Comparison of ENCODE assay signal across 12 cellular contexts in the genomic region with DNA sequence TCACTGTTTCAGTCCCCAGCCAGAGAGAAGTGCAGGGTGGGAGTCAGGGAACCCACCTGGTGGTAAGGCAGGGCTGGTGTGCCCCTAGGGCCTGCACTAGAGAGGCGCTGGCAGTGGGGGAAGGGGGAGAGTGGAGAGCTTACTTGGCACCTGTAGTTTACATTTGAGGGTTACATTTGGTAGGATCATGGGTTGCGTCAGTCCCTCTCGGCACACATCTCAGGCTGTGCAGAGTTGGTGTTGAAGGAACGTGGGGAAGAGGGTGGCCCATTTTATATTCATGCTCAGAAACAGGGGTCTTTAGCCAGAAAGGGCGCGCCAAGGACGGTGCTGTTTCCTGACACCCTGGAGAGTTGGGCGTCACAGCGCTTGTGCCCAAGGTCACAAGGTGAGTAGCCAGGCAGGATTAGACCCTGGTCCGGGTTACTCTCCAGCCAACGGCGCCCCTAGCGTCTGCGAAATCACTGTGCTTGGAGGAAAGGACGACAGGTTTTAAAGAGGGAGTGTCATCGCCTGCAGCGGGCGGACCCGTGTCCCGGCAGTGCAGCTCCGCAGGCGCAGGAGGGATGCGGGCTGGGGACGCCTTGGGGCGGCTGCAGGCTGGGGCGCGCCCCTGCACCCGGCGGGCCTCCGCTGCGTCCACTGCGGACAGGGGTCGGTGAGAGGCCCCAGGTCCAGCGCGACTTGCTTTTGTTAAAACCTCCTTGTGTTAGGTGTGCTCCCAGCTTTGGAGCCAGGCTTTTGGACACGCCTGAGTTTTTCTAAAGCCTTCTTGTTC.
DNase-seq lines count a peak whose midpoint lies in the region; ATAC-seq and TF ChIP-seq lines count a peak whose summit lies in the region.
"Had no signal": no experiment of that assay in that cellular context is flagged by ENCODE, and none has a peak within 500 bp of the region (broad histone marks: within the 10 kb centered on the region; RNA-seq: fewer than 3 reads in every experiment).

No MANE protein-coding gene starts in this region.

- no peaks in the 10 kb centered on the region for H3K27me3 Mint-ChIP-seq in Caco-2 (ENCODE audit: insufficient read depth, unreplicated experiment)

- no peak overlapping the region for H3K4me3 ChIP-seq in Caco-2 (ENCODE audit: low read depth, low read length)
- no peak overlapping the region for H3K4me3 ChIP-seq in choroid plexus epithelial cell (ENCODE audit: low read depth, low read length)
- H3K4me3 ChIP-seq in iPS-18c (ENCODE audit: insufficient read depth, low read depth, low read length) = peak overlapping the region; percentile 36; the same call in 1 of the 2 replicates
- H3K4me3 ChIP-seq in psoas muscle = peak overlapping the region; percentile 54

- BruUV-seq in Caco-2 (replicated peaks; lab: Mats Ljungman, UMichigan) = no TSS peak

- CTCF ChIA-PET in Caco-2 (lab: Charles Lee) = no interaction called here

- H3K36me3 Mint-ChIP-seq in Caco-2 (ENCODE audit: insufficient read depth, unreplicated experiment) = peaks cover 45% of the 10 kb centered on the region
- H3K36me3 Mint-ChIP-seq: activated CD8-positive, alpha-beta memory T cell treated with anti-CD3 and anti-CD28 coated beads, Interleukin-2, amount 10 ng/mL, durations not matched to agents 7 days and 5 days had no signal

- H3K36me3 ChIP-seq in Caco-2 (ENCODE audit: control insufficient read depth, insufficient read depth, low read length) (no peaks in the 10 kb centered on the region; the same call in 1 of the 2 replicates), psoas muscle (ENCODE audit: insufficient read depth in 1 of 2, low read depth in 1 of 2) (peaks cover 2 to 7% of the 10 kb centered on the region in 2 donors)

- peaks cover 15% of the 10 kb centered on the region for H3K4me1 Mint-ChIP-seq in Caco-2 (ENCODE audit: low read depth, unreplicated experiment)

- TF ChIP-seq CTCF in Caco-2 (IDR thresholded peaks at IDR 0.05; ENCODE audit: insufficient read depth in 1 of 2, low read depth in 1 of 2, low read length in 1 of 2, severe bottlenecking in 1 of 2, unreplicated experiment in 1 of 2) (no peak), choroid plexus epithelial cell (conservative IDR thresholded peaks at IDR 0.05; ENCODE audit: low read depth, low read length) (peak; percentile 58), psoas muscle (IDR thresholded peaks at IDR 0.05) (peak; percentile 58)

- WGBS in psoas muscle, 3 donors = 26 to 50% (median 35%) methylated on average over 35 to 36 of the region's 36 CpGs

- peaks cover 11% of the 10 kb centered on the region for H3K4me1 ChIP-seq in Caco-2
- H3K4me1 ChIP-seq in psoas muscle = peaks cover 60% of the 10 kb centered on the region

- H3K27ac ChIP-seq in psoas muscle = peak overlapping the region; percentile 93

- H3K27ac Mint-ChIP-seq in Caco-2 (ENCODE audit: unreplicated experiment) = peak overlapping the region; percentile 31
- H3K27ac Mint-ChIP-seq: activated CD8-positive, alpha-beta memory T cell treated with anti-CD3 and anti-CD28 coated beads, Interleukin-2, amount 10 ng/mL, durations not matched to agents 7 days and 5 days; T-helper 1 cell treated with Interleukin-12 subunit alpha and Interleukin-12 subunit beta and Interleukin-4 antibody, amounts not matched to agents 30 μg/mL and 1 μg/mL, for 36 hours had no signal

- intact Hi-C loops in Caco-2 (cut with micrococcal nuclease; ENCODE audit: unreplicated experiment) = loop anchor here (5.0 kb wide), 1 partner anchor 82 kb away; no protein-coding TSS in a partner anchor
- intact Hi-C loops in psoas muscle (cut with DNase I) = loop anchor here in 1 of 2 donors (5.0 kb wide), 1 partner anchor 38 kb away; no protein-coding TSS in a partner anchor

- H3K9me3 Mint-ChIP-seq in Caco-2 (ENCODE audit: unreplicated experiment) = no peaks in the 10 kb centered on the region
- H3K9me3 Mint-ChIP-seq: central memory CD8-positive, alpha-beta T cell; T-helper 1 cell treated with Interleukin-12 subunit alpha and Interleukin-12 subunit beta and Interleukin-4 antibody, amounts not matched to agents 30 μg/mL and 1 μg/mL, for 36 hours had no signal

- POLR2A ChIA-PET in Caco-2 (lab: Charles Lee) = no interaction called here

- H3K9me3 ChIP-seq in Caco-2 (no peaks in the 10 kb centered on the region), iPS-18c (ENCODE audit: control insufficient read depth, insufficient read depth, low read length) (no peaks in the 10 kb centered on the region), psoas muscle (no peaks in the 10 kb centered on the region)

- DNase-seq in Caco-2 (peak in 1 of 2 experiments; percentile 52), choroid plexus epithelial cell (ENCODE audit: low read depth) (no peak), psoas muscle (peak; percentile 52 to 87), SIG-M5 (lab: John Stamatoyannopoulos, UW) (no peak), HK-2 (ENCODE audit: unreplicated experiment) (no peak), COLO668 (lab: John Stamatoyannopoulos, UW; ENCODE audit: unreplicated experiment) (no peak)
- DNase-seq: activated CD8-positive, alpha-beta memory T cell treated with anti-CD3 and anti-CD28 coated beads, Interleukin-2, amount 10 ng/mL, durations not matched to agents 7 days and 5 days; stimulated activated CD4-positive, alpha-beta T cell treated with anti-CD3 and anti-CD28 coated beads, Interleukin-2, amount 100 ng/mL, for 24 hours had no signal

- H3K4me3 Mint-ChIP-seq in Caco-2 (ENCODE audit: unreplicated experiment) = no peak overlapping the region
- H3K4me3 Mint-ChIP-seq: activated CD8-positive, alpha-beta memory T cell treated with anti-CD3 and anti-CD28 coated beads, Interleukin-2, amount 10 ng/mL, durations not matched to agents 7 days and 5 days; central memory CD8-positive, alpha-beta T cell; T-helper 1 cell treated with Interleukin-12 subunit alpha and Interleukin-12 subunit beta and Interleukin-4 antibody, amounts not matched to agents 30 μg/mL and 1 μg/mL, for 36 hours had no signal

- H3K27me3 ChIP-seq in Caco-2 (replicated peaks; ENCODE audit: control insufficient read depth, insufficient read depth, low read length) = no peaks in the 10 kb centered on the region
- no peaks in the 10 kb centered on the region for H3K27me3 ChIP-seq in psoas muscle (ENCODE audit: insufficient read depth in 3 of 3, low read length in 2 of 3)

- ATAC-seq in psoas muscle = peak; percentile 77 to 84 (median 82)
- ATAC-seq in GM21737 (IDR thresholded peaks at IDR 0.05; ENCODE audit: unreplicated experiment) = no peak
- ATAC-seq: activated CD8-positive, alpha-beta memory T cell treated with anti-CD3 and anti-CD28 coated beads, Interleukin-2, amount 10 ng/mL, durations not matched to agents 7 days and 5 days had no signal

Comparison
In these comparisons a context has a peak if more than half of its experiments do, and no peak if none do; other contexts are left out.
1. DNase-seq: peak in psoas muscle (2 of 2); none in choroid plexus epithelial cell (single experiment), SIG-M5 (single experiment), HK-2 (single experiment) and COLO668 (single experiment).
2. H3K4me3 ChIP-seq: peak in iPS-18c (single experiment) and psoas muscle (single experiment); none in Caco-2 (single experiment) and choroid plexus epithelial cell (single experiment).
3. CTCF ChIP-seq: peak in choroid plexus epithelial cell (single experiment) and psoas muscle (single experiment); none in Caco-2 (0 of 2).